In the genomic region with DNA sequence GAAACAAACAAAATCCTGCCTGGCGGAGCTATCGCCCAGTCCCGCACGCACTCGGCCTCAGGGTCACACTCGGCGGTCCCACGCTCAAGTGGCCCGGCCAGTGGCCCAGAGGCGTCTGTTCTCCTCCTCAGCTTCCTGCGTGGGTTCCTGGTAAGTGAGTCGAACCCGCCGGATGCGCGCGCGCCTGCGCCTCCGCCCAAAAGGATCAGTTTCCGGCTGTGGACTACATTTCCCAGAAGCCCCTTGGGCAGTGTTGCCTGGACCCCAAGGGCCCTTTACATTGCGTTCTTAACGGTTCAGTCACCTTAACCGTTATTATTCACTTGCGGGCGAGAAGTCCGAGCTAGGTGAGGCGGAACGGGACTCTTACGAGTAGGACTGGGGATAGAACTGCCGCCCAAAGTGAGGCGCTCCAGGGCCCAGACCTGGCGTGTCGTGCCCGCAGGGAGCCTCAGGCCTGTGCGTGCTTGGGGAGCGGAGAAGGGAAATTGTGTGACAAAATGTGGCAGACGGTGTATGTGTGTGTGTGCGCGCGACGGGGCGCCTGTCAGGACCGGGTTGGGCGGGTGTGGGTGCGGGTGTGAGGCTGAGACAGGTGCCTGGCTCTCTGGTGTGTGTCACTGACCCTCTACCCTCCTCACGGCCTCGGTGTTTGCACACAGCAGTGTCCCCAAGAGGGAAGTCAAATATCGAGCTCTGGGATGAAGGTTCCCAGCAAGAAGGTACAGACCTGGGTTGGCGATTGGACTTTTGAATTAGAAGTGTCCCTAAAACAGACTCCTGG, we compare ENCODE assay signal across 1 cellular context.
TF ChIP-seq lines count a peak whose summit lies in the region.

TSS of gene ZNF546 (plus strand) at position 250 of the 784 bp plus-strand sequence. CDS start 1,267 bp downstream, outside the sequence.

TF ChIP-seq in HEK293, 187 proteins besides CTCF, POLR2A, EP300 and RAD21 (continued from another document and continues in another):
- TF ChIP-seq PBX3 (CRISPR knock-in tag; IDR thresholded peaks at IDR 0.05) (no peak), ZBTB7A (tag by site-specific recombination; IDR thresholded peaks at IDR 0.05; ENCODE audit: low read depth) (peak; percentile 90), ZNF768 (tag by site-specific recombination; IDR thresholded peaks at IDR 0.05) (no peak), ZNF366 (tag by site-specific recombination; conservative IDR thresholded peaks at IDR 0.05) (peak; percentile 54; the same call in 1 of the 2 replicates), ZNF747 (tag by site-specific recombination; IDR thresholded peaks at IDR 0.05) (no peak), ZNF660 (tag by site-specific recombination; IDR thresholded peaks at IDR 0.05) (peak; percentile 93; the same call in 1 of the 2 replicates), ZNF785 (tag by site-specific recombination; IDR thresholded peaks at IDR 0.05) (peak; percentile 85), ZNF596 (tag by site-specific recombination; IDR thresholded peaks at IDR 0.05) (0 out of 2 replicates have a peak, but pooled peaks have one; percentile 5), ZNF23 (tag by site-specific recombination; IDR thresholded peaks at IDR 0.05; ENCODE audit: borderline replicate concordance) (no peak), BCL11B (tag by site-specific recombination; IDR thresholded peaks at IDR 0.05; ENCODE audit: low read depth) (peak; percentile 67; the same call in 1 of the 2 replicates), ELK4 (IDR thresholded peaks at IDR 0.05; ENCODE audit: borderline replicate concordance, low read depth, low read length) (no peak; the same call in 1 of the 2 replicates), ZNF324 (tag by site-specific recombination; IDR thresholded peaks at IDR 0.05) (peak; percentile 85; the same call in 1 of the 2 replicates), ZNF530 (tag by site-specific recombination; IDR thresholded peaks at IDR 0.05; ENCODE audit: low read depth) (no peak), ZNF16 (tag by site-specific recombination; IDR thresholded peaks at IDR 0.05; ENCODE audit: low read depth) (no peak), ZNF704 (tag by site-specific recombination; IDR thresholded peaks at IDR 0.05) (no peak), ZNF140 (tag by site-specific recombination; IDR thresholded peaks at IDR 0.05) (no peak), ZBTB1 (tag by site-specific recombination; IDR thresholded peaks at IDR 0.05) (no peak; the same call in 1 of the 2 replicates), ZSCAN23 (tag by site-specific recombination; IDR thresholded peaks at IDR 0.05) (no peak; the same call in 1 of the 2 replicates), SP7 (tag by site-specific recombination; IDR thresholded peaks at IDR 0.05) (peak; percentile 87), ZNF184 (tag by site-specific recombination; IDR thresholded peaks at IDR 0.05) (no peak), ZNF132 (tag by site-specific recombination; IDR thresholded peaks at IDR 0.05; ENCODE audit: borderline replicate concordance) (no peak), ZNF707 (tag by site-specific recombination; IDR thresholded peaks at IDR 0.05) (no peak), ZNF621 (tag by site-specific recombination; IDR thresholded peaks at IDR 0.05) (no peak), ZNF76 (tag by site-specific recombination; IDR thresholded peaks at IDR 0.05; ENCODE audit: borderline replicate concordance, low read depth) (peak; percentile 99), ZNF211 (tag by site-specific recombination; IDR thresholded peaks at IDR 0.05; ENCODE audit: low read depth) (no peak), ZNF221 (tag by site-specific recombination; IDR thresholded peaks at IDR 0.05; ENCODE audit: borderline replicate concordance) (no peak), ZNF518A (tag by site-specific recombination; conservative IDR thresholded peaks at IDR 0.05; ENCODE audit: low read depth) (peak; percentile 56), ZNF148 (tag by site-specific recombination; IDR thresholded peaks at IDR 0.05; ENCODE audit: borderline replicate concordance) (peak; percentile 74; the same call in 1 of the 2 replicates), ZNF580 (tag by site-specific recombination; IDR thresholded peaks at IDR 0.05) (peak; percentile 46)
- TF ChIP-seq, protein P1, sequence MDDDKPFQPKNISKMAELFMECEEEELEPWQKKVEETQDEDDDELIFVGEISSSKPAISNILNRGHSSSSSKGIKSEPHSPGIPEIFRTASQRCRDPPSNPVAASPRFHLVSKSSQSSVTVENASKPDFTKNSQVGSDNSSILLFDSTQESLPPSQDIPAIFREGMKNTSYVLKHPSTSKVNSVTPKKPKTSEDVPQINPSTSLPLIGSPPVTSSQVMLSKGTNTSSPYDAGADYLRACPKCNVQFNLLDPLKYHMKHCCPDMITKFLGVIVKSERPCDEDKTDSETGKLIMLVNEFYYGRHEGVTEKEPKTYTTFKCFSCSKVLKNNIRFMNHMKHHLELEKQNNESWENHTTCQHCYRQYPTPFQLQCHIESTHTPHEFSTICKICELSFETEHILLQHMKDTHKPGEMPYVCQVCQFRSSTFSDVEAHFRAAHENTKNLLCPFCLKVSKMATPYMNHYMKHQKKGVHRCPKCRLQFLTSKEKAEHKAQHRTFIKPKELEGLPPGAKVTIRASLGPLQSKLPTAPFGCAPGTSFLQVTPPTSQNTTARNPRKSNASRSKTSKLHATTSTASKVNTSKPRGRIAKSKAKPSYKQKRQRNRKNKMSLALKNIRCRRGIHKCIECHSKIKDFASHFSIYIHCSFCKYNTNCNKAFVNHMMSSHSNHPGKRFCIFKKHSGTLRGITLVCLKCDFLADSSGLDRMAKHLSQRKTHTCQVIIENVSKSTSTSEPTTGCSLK (tag by site-specific recombination; IDR thresholded peaks at IDR 0.05) = no peak
- TF ChIP-seq, protein P2, sequence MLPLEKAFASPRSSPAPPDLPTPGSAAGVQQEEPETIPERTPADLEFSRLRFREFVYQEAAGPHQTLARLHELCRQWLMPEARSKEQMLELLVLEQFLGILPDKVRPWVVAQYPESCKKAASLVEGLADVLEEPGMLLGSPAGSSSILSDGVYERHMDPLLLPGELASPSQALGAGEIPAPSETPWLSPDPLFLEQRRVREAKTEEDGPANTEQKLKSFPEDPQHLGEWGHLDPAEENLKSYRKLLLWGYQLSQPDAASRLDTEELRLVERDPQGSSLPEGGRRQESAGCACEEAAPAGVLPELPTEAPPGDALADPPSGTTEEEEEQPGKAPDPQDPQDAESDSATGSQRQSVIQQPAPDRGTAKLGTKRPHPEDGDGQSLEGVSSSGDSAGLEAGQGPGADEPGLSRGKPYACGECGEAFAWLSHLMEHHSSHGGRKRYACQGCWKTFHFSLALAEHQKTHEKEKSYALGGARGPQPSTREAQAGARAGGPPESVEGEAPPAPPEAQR (tag by site-specific recombination; IDR thresholded peaks at IDR 0.05) = peak; percentile 23; the same call in 1 of the 2 replicates
- TF ChIP-seq, protein P3, sequence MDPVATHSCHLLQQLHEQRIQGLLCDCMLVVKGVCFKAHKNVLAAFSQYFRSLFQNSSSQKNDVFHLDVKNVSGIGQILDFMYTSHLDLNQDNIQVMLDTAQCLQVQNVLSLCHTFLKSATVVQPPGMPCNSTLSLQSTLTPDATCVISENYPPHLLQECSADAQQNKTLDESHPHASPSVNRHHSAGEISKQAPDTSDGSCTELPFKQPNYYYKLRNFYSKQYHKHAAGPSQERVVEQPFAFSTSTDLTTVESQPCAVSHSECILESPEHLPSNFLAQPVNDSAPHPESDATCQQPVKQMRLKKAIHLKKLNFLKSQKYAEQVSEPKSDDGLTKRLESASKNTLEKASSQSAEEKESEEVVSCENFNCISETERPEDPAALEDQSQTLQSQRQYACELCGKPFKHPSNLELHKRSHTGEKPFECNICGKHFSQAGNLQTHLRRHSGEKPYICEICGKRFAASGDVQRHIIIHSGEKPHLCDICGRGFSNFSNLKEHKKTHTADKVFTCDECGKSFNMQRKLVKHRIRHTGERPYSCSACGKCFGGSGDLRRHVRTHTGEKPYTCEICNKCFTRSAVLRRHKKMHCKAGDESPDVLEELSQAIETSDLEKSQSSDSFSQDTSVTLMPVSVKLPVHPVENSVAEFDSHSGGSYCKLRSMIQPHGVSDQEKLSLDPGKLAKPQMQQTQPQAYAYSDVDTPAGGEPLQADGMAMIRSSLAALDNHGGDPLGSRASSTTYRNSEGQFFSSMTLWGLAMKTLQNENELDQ (tag by site-specific recombination; IDR thresholded peaks at IDR 0.05; ENCODE audit: low read depth) = no peak
- TF ChIP-seq, protein P4, sequence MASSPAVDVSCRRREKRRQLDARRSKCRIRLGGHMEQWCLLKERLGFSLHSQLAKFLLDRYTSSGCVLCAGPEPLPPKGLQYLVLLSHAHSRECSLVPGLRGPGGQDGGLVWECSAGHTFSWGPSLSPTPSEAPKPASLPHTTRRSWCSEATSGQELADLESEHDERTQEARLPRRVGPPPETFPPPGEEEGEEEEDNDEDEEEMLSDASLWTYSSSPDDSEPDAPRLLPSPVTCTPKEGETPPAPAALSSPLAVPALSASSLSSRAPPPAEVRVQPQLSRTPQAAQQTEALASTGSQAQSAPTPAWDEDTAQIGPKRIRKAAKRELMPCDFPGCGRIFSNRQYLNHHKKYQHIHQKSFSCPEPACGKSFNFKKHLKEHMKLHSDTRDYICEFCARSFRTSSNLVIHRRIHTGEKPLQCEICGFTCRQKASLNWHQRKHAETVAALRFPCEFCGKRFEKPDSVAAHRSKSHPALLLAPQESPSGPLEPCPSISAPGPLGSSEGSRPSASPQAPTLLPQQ (tag by site-specific recombination; IDR thresholded peaks at IDR 0.05) = peak; percentile 84; the same call in 1 of the 2 replicates
